Comparison of ENCODE assay signal across 8 cellular contexts in genomic region chr20:45300961-45301360, GRCh38. TPM values are rescaled to one million over a fixed set of nuclear protein-coding genes. Genes with fewer than 3 reads are reported as not detected.
DNase-seq lines count a peak whose midpoint lies in the region; ATAC-seq lines count a peak whose summit lies in the region.

No MANE protein-coding gene starts in this region.

- H3K27ac Mint-ChIP-seq in activated CD4-positive, alpha-beta T cell treated with anti-CD3 and anti-CD28 coated beads for 36 hours = no peak overlapping the region
- H3K27ac Mint-ChIP-seq in activated CD4-positive, alpha-beta memory T cell treated with anti-CD3 and anti-CD28 coated beads for 36 hours = no peak overlapping the region

- no peak overlapping the region for H3K4me3 Mint-ChIP-seq in activated CD4-positive, alpha-beta T cell treated with anti-CD3 and anti-CD28 coated beads for 36 hours
- H3K4me3 Mint-ChIP-seq in activated CD4-positive, alpha-beta memory T cell treated with anti-CD3 and anti-CD28 coated beads for 36 hours = no peak overlapping the region

- POLR2A ChIA-PET in activated CD4-positive, alpha-beta T cell treated with anti-CD3 and anti-CD28 coated beads for 36 hours (lab: Charles Lee) = no interaction called here
- POLR2A ChIA-PET in activated CD4-positive, alpha-beta memory T cell treated with anti-CD3 and anti-CD28 coated beads for 36 hours (lab: Charles Lee) = interaction anchor here (4.0 kb wide), 1 partner anchor 8 kb away, joined by 16 read pairs; no protein-coding TSS in a partner anchor

- no peaks in the 10 kb centered on the region for H3K36me3 Mint-ChIP-seq in activated CD4-positive, alpha-beta T cell treated with anti-CD3 and anti-CD28 coated beads for 36 hours (ENCODE audit: low read depth)
- peaks cover 1% of the 10 kb centered on the region for H3K36me3 Mint-ChIP-seq in activated CD4-positive, alpha-beta memory T cell treated with anti-CD3 and anti-CD28 coated beads for 36 hours

- peaks cover 36% of the 10 kb centered on the region for H3K27me3 Mint-ChIP-seq in activated CD4-positive, alpha-beta T cell treated with anti-CD3 and anti-CD28 coated beads for 36 hours
- H3K27me3 Mint-ChIP-seq in activated CD4-positive, alpha-beta memory T cell treated with anti-CD3 and anti-CD28 coated beads for 36 hours = peaks cover 35% of the 10 kb centered on the region

- intact Hi-C loops in activated CD4-positive, alpha-beta T cell treated with anti-CD3 and anti-CD28 coated beads for 36 hours (cut with DNase I, micrococcal nuclease) = no loop called here
- intact Hi-C loops in activated CD4-positive, alpha-beta memory T cell treated with anti-CD3 and anti-CD28 coated beads for 36 hours (cut with micrococcal nuclease) = no loop called here
- intact Hi-C loops in cardiac septum (cut with DNase I) = no loop called here

- CTCF ChIA-PET in activated CD4-positive, alpha-beta T cell treated with anti-CD3 and anti-CD28 coated beads for 36 hours (lab: Charles Lee) = interaction anchor here (0.6 to 5.5 kb wide), 11 partner anchors 9 to 437 kb away, joined by 3 to 102 read pairs (median 4); partner anchors contain the start of gene SEMG1
- CTCF ChIA-PET in activated CD4-positive, alpha-beta memory T cell treated with anti-CD3 and anti-CD28 coated beads for 36 hours (lab: Charles Lee) = interaction anchor here (0.6 to 5.7 kb wide), 9 partner anchors 9 to 189 kb away, joined by 3 to 113 read pairs (median 6); partner anchors contain the start of gene SYS1

- H3K4me1 Mint-ChIP-seq in activated CD4-positive, alpha-beta T cell treated with anti-CD3 and anti-CD28 coated beads for 36 hours = peaks cover 22% of the 10 kb centered on the region
- H3K4me1 Mint-ChIP-seq in activated CD4-positive, alpha-beta memory T cell treated with anti-CD3 and anti-CD28 coated beads for 36 hours (ENCODE audit: low read depth) = peaks cover 32% of the 10 kb centered on the region

- peak; percentile 77 for DNase-seq in activated CD4-positive, alpha-beta T cell treated with anti-CD3 and anti-CD28 coated beads for 36 hours
- DNase-seq in activated CD4-positive, alpha-beta T cell treated with anti-CD3 and anti-CD28 coated beads for 4 hours = no peak
- DNase-seq in HUDEP-2 (lab: John Stamatoyannopoulos, UW; ENCODE audit: unreplicated experiment in 76 of 76) (peak in 64 of 76 experiments; percentile 4 to 70 (median 44)), left lobe of liver (ENCODE audit: low spot score) (no peak), HPDE6-E6E7 (ENCODE audit: extremely low spot score) (no peak), cardiac septum (ENCODE audit: low spot score) (no peak)
- peak; percentile 71 for DNase-seq in activated CD4-positive, alpha-beta memory T cell treated with anti-CD3 and anti-CD28 coated beads for 36 hours

- H3K9me3 Mint-ChIP-seq in activated CD4-positive, alpha-beta T cell treated with anti-CD3 and anti-CD28 coated beads for 36 hours (ENCODE audit: low read depth) = no peaks in the 10 kb centered on the region
- no peaks in the 10 kb centered on the region for H3K9me3 Mint-ChIP-seq in activated CD4-positive, alpha-beta memory T cell treated with anti-CD3 and anti-CD28 coated beads for 36 hours

- ATAC-seq in activated CD4-positive, alpha-beta T cell treated with anti-CD3 and anti-CD28 coated beads for 36 hours = peak; percentile 65
- peak; percentile 34 for ATAC-seq in left lobe of liver
- ATAC-seq in HG03457 (IDR thresholded peaks at IDR 0.05; ENCODE audit: unreplicated experiment) = no peak

RNA-seq across cellular contexts. Expression of gene RBPJL, which starts 5.7 kb away (rescaled TPM):
- total RNA-seq in activated CD4-positive, alpha-beta T cell treated with anti-CD3 and anti-CD28 coated beads for 36 hours = not detected
- not detected for total RNA-seq in activated CD4-positive, alpha-beta memory T cell treated with anti-CD3 and anti-CD28 coated beads for 36 hours
- 0.23 TPM for total RNA-seq in left lobe of liver
- total RNA-seq in cardiac septum = not detected

RNA-seq across cellular contexts. Expression of gene MATN4, which starts 7.1 kb away (rescaled TPM):
- total RNA-seq in activated CD4-positive, alpha-beta T cell treated with anti-CD3 and anti-CD28 coated beads for 36 hours = under 1 TPM; 0.35 to 0.48 TPM
- total RNA-seq in activated CD4-positive, alpha-beta memory T cell treated with anti-CD3 and anti-CD28 coated beads for 36 hours = under 1 TPM; 0.70 to 0.95 TPM
- total RNA-seq in left lobe of liver (not detected), cardiac septum (not detected)

RNA-seq across cellular contexts. Expression of gene SLPI, which starts 46.6 kb away (rescaled TPM):
- total RNA-seq in activated CD4-positive, alpha-beta T cell treated with anti-CD3 and anti-CD28 coated beads for 36 hours = not detected
- total RNA-seq in activated CD4-positive, alpha-beta memory T cell treated with anti-CD3 and anti-CD28 coated beads for 36 hours = not detected
- 147 TPM for total RNA-seq in left lobe of liver
- total RNA-seq in cardiac septum = 1.3 TPM

RNA-seq across cellular contexts. Expression of gene SDC4, which starts 47.3 kb away (rescaled TPM):
- 10 to 100 TPM; 24.0 to 31.0 TPM for total RNA-seq in activated CD4-positive, alpha-beta T cell treated with anti-CD3 and anti-CD28 coated beads for 36 hours
- total RNA-seq in activated CD4-positive, alpha-beta memory T cell treated with anti-CD3 and anti-CD28 coated beads for 36 hours = 10 to 100 TPM; 67.8 to 69.8 TPM
- total RNA-seq in left lobe of liver = 89.3 TPM
- 100 TPM for total RNA-seq in cardiac septum

Comparison
In these comparisons a context has a peak if more than half of its experiments do, and no peak if none do; other contexts are left out.
1. DNase-seq: peak in activated CD4-positive, alpha-beta T cell treated with anti-CD3 and anti-CD28 coated beads for 36 hours (single experiment), HUDEP-2 (64 of 76) and activated CD4-positive, alpha-beta memory T cell treated with anti-CD3 and anti-CD28 coated beads for 36 hours (single experiment); none in activated CD4-positive, alpha-beta T cell treated with anti-CD3 and anti-CD28 coated beads for 4 hours (0 of 2), left lobe of liver (single experiment), HPDE6-E6E7 (single experiment) and cardiac septum (single experiment).
2. RNA of gene SLPI, which starts 46.6 kb away (total RNA-seq): 147 TPM in left lobe of liver (single experiment); 1.3 TPM in cardiac septum (single experiment), not detected in activated CD4-positive, alpha-beta T cell treated with anti-CD3 and anti-CD28 coated beads for 36 hours and not detected in activated CD4-positive, alpha-beta memory T cell treated with anti-CD3 and anti-CD28 coated beads for 36 hours; every median in the first group is over 10 times any median in the second.